In the genomic region with DNA sequence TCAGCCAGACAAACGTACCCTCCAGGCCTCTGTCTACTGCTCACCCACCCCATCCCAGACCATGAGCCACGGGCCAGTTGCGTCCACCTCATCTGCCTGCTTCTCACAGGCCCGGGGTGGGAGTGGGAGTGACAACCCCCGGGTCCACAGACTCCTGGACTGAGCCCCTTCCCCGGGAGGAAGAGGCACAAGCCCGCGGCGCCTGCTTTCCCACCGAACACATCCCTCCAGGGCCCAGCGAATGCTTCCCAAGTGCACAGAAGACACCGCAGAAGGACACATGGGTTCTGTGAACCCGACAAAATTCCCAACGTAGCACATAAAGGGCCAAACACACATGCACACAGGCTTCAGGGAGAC, we compare ENCODE assay signal across 14 cellular contexts.
"Had no signal": no experiment of that assay in that cellular context is flagged by ENCODE, and none has a peak within 500 bp of the region (broad histone marks: within the 10 kb centered on the region; RNA-seq: fewer than 3 reads in every experiment).

No MANE protein-coding gene starts in this region.

- H3K4me2 ChIP-seq: neural progenitor cell had no signal

- H3K4me1 Mint-ChIP-seq: activated CD4-positive, alpha-beta T cell treated with anti-CD3 and anti-CD28 coated beads, Interleukin-2, amount 10 ng/mL, durations not matched to agents 7 days and 5 days; neural progenitor cell had no signal

- H3K9me3 Mint-ChIP-seq: activated CD4-positive, alpha-beta T cell treated with anti-CD3 and anti-CD28 coated beads, Interleukin-2, amount 10 ng/mL, durations not matched to agents 7 days and 5 days; naive B cell; neural progenitor cell; T-helper 2 cell treated with Interferon-gamma antibody and Interleukin-4, amounts not matched to agents 5 μg/mL and 100 μg/mL, for 36 hours had no signal

- H3K4me3 ChIP-seq: neural progenitor cell had no signal

- H3K4me3 Mint-ChIP-seq: activated CD4-positive, alpha-beta T cell treated with anti-CD3 and anti-CD28 coated beads, Interleukin-2, amount 10 ng/mL, durations not matched to agents 7 days and 5 days; neural progenitor cell; T-helper 2 cell treated with Interferon-gamma antibody and Interleukin-4, amounts not matched to agents 5 μg/mL and 100 μg/mL, for 36 hours had no signal

- H3K9ac ChIP-seq: neural progenitor cell, parathyroid adenoma had no signal

- DNase-seq: activated CD4-positive, alpha-beta T cell treated with anti-CD3 and anti-CD28 coated beads, Interleukin-2, amount 10 ng/mL, durations not matched to agents 7 days and 5 days; activated CD4-positive, CD25-positive, alpha-beta regulatory T cell; activated CD8-positive, alpha-beta memory T cell treated with anti-CD3 and anti-CD28 coated beads, Interleukin-2, amount 50 U/mL, for 48 hours; activated naive CD4-positive, alpha-beta T cell treated with Interleukin-2 at 50 U/mL for 16 hours; hypothalamus; kidney glomerular epithelial cell; naive B cell; stimulated activated CD4-positive, alpha-beta T cell treated with anti-CD3 and anti-CD28 coated beads, Interleukin-4, amount 100 ng/mL, for 24 hours; stimulated activated naive CD4-positive, alpha-beta T cell; transverse colon had no signal

- H3K27ac Mint-ChIP-seq: activated CD4-positive, alpha-beta T cell treated with anti-CD3 and anti-CD28 coated beads, Interleukin-2, amount 10 ng/mL, durations not matched to agents 7 days and 5 days; naive B cell; neural progenitor cell; T-helper 2 cell treated with Interferon-gamma antibody and Interleukin-4, amounts not matched to agents 5 μg/mL and 100 μg/mL, for 36 hours had no signal

- H3K27me3 Mint-ChIP-seq: activated CD4-positive, alpha-beta T cell treated with anti-CD3 and anti-CD28 coated beads, Interleukin-2, amount 10 ng/mL, durations not matched to agents 7 days and 5 days; naive B cell had no signal

- H2AFZ ChIP-seq: neural progenitor cell, parathyroid adenoma had no signal

- H3K36me3 ChIP-seq: neural progenitor cell had no signal

- H3K27ac ChIP-seq: neural progenitor cell, parathyroid adenoma, skin epidermis had no signal

- H3K9me3 ChIP-seq: transverse colon had no signal

- H3K27me3 ChIP-seq: neural progenitor cell, transverse colon had no signal

- H3K4me1 ChIP-seq: neural progenitor cell, parathyroid adenoma, transverse colon had no signal
